Comparison of ENCODE assay signal across 41 cellular contexts in genomic region chr10:17450024-17450423, GRCh38. TPM values are rescaled to one million over a fixed set of nuclear protein-coding genes. Genes with fewer than 3 reads are reported as not detected.
"Had no signal": no experiment of that assay in that cellular context is flagged by ENCODE, and none has a peak within 500 bp of the region (broad histone marks: within the 10 kb centered on the region; RNA-seq: fewer than 3 reads in every experiment).

No MANE protein-coding gene starts in this region.

- H3K4me3 ChIP-seq: adrenal gland, body of pancreas, cardiac muscle cell had no signal

- H3K4me3 Mint-ChIP-seq: activated B cell treated with CpG ODN at 0.5 μM for 24 hours; activated CD4-positive, alpha-beta memory T cell treated with anti-CD3 and anti-CD28 coated beads for 36 hours; activated CD4-positive, alpha-beta T cell treated with anti-CD3 and anti-CD28 coated beads, Interleukin-2, amount 10 ng/mL, durations not matched to agents 24 days and 14 days; activated CD8-positive, alpha-beta T cell treated with anti-CD3 and anti-CD28 coated beads for 36 hours; activated naive CD4-positive, alpha-beta T cell treated with anti-CD3 and anti-CD28 coated beads for 36 hours; activated naive CD8-positive, alpha-beta T cell treated with anti-CD3 and anti-CD28 coated beads for 36 hours; activated T-cell treated with anti-CD3 and anti-CD28 coated beads, Interleukin-2, amount 50 U/mL, for 4 hours; activated T-cell treated with anti-CD3 and anti-CD28 coated beads, Interleukin-2, amount 50 U/mL, for 72 hours; activated T-helper 1 cell treated with anti-CD3 and anti-CD28 coated beads, Interleukin-12 subunit alpha, Interleukin-12 subunit beta, Interleukin-2, Interleukin-4 antibody, amounts not matched to agents 30 ng/mL and 10 ng/mL and 1 ng/mL, durations not matched to agents 14 hours and 24 hours and 36 hours; activated T-helper 17 cell treated with anti-CD3 and anti-CD28 coated beads, Interleukin-2, amount 50 U/mL, for 72 hours; central memory CD8-positive, alpha-beta T cell; T-helper 1 cell treated with Interleukin-12 subunit alpha and Interleukin-12 subunit beta and Interleukin-4 antibody, amounts not matched to agents 30 μg/mL and 1 μg/mL, for 36 hours; T-helper 2 cell treated with Interferon-gamma antibody and Interleukin-4, amounts not matched to agents 5 μg/mL and 100 μg/mL, for 36 hours had no signal

- H3K36me3 ChIP-seq: adrenal gland, brain microvascular endothelial cell, cardiac muscle cell had no signal

- FAIRE-seq: astrocyte, bronchial epithelial cell, TTC549 had no signal

- ATAC-seq: activated CD8-positive, alpha-beta T cell treated with anti-CD3 and anti-CD28 coated beads for 36 hours; activated naive CD4-positive, alpha-beta T cell treated with anti-CD3 and anti-CD28 coated beads, Interleukin-2, amount 50 U/mL, for 72 hours; activated T-cell treated with anti-CD3 and anti-CD28 coated beads, Interleukin-2, amount 50 U/mL, for 4 hours; activated T-cell treated with anti-CD3 and anti-CD28 coated beads, Interleukin-2, amount 50 U/mL, for 72 hours; activated T-helper 17 cell treated with anti-CD3 and anti-CD28 coated beads, Interleukin-2, amount 50 U/mL, for 72 hours; body of pancreas had no signal

- H3K27me3 ChIP-seq: brain microvascular endothelial cell had no signal

- H3K27ac Mint-ChIP-seq: activated B cell treated with CpG ODN at 0.5 μM for 24 hours; activated CD4-positive, alpha-beta memory T cell treated with anti-CD3 and anti-CD28 coated beads for 36 hours; activated CD4-positive, alpha-beta T cell treated with anti-CD3 and anti-CD28 coated beads, Interleukin-2, amount 10 ng/mL, durations not matched to agents 24 days and 14 days; activated CD8-positive, alpha-beta T cell treated with anti-CD3 and anti-CD28 coated beads for 36 hours; activated naive CD4-positive, alpha-beta T cell treated with anti-CD3 and anti-CD28 coated beads for 36 hours; activated naive CD4-positive, alpha-beta T cell treated with anti-CD3 and anti-CD28 coated beads, Interleukin-2, amount 50 U/mL, for 72 hours; activated naive CD8-positive, alpha-beta T cell treated with anti-CD3 and anti-CD28 coated beads for 36 hours; activated T-cell treated with anti-CD3 and anti-CD28 coated beads, Interleukin-2, amount 50 U/mL, for 72 hours; activated T-helper 1 cell treated with anti-CD3 and anti-CD28 coated beads, Interleukin-12 subunit alpha, Interleukin-12 subunit beta, Interleukin-2, Interleukin-4 antibody, amounts not matched to agents 30 ng/mL and 10 ng/mL and 1 ng/mL, durations not matched to agents 14 hours and 24 hours and 36 hours; activated T-helper 17 cell treated with anti-CD3 and anti-CD28 coated beads, Interleukin-2, amount 50 U/mL, for 72 hours; T-helper 1 cell treated with Interleukin-12 subunit alpha and Interleukin-12 subunit beta and Interleukin-4 antibody, amounts not matched to agents 30 μg/mL and 1 μg/mL, for 36 hours; T-helper 2 cell treated with Interferon-gamma antibody and Interleukin-4, amounts not matched to agents 5 μg/mL and 100 μg/mL, for 36 hours had no signal

- H3K4me1 Mint-ChIP-seq: activated T-helper 17 cell treated with anti-CD3 and anti-CD28 coated beads, Interleukin-2, amount 50 U/mL, for 72 hours had no signal

- H3K27me3 Mint-ChIP-seq: central memory CD8-positive, alpha-beta T cell had no signal

- H3K27ac ChIP-seq: adrenal gland, body of pancreas, brain microvascular endothelial cell, cardiac muscle cell, VCaP had no signal

- DNase-seq: activated B cell treated with CpG ODN at 0.5 μM for 24 hours; activated CD4-positive, alpha-beta memory T cell treated with anti-CD3 and anti-CD28 coated beads for 36 hours; activated CD4-positive, alpha-beta T cell treated with anti-CD3 and anti-CD28 coated beads for 4 hours; activated CD4-positive, alpha-beta T cell treated with anti-CD3 and anti-CD28 coated beads, Interleukin-2, amount 10 ng/mL, durations not matched to agents 24 days and 14 days; activated CD4-positive, alpha-beta T cell treated with anti-CD3 and anti-CD28 coated beads, Interleukin-2, amount 50 U/mL, for 1 hour; activated CD4-positive, alpha-beta T cell treated with anti-CD3 and anti-CD28 coated beads, Interleukin-2, amount 50 U/mL, for 4 hours; activated CD4-positive, CD25-positive, alpha-beta regulatory T cell treated with anti-CD3 and anti-CD28 coated beads, Interleukin-2, amount 50 U/mL, for 72 hours; activated CD8-positive, alpha-beta memory T cell treated with anti-CD3 and anti-CD28 coated beads, Interleukin-2, amount 50 U/mL, for 4 hours; activated CD8-positive, alpha-beta T cell treated with anti-CD3 and anti-CD28 coated beads for 36 hours; activated effector memory CD4-positive, alpha-beta T cell treated with anti-CD3 and anti-CD28 coated beads, Interleukin-2, amount 50 U/mL, for 16 hours; activated gamma-delta T cell treated with Interleukin-2 at 50 U/mL for 16 hours; activated naive CD4-positive, alpha-beta T cell; activated naive CD4-positive, alpha-beta T cell treated with anti-CD3 and anti-CD28 coated beads for 36 hours; activated naive CD4-positive, alpha-beta T cell treated with anti-CD3 and anti-CD28 coated beads, Interleukin-2, amount 50 U/mL, for 16 hours; activated naive CD8-positive, alpha-beta T cell treated with anti-CD3 and anti-CD28 coated beads for 36 hours; activated T-cell treated with anti-CD3 and anti-CD28 coated beads for 4 hours; activated T-cell treated with anti-CD3 and anti-CD28 coated beads, Interleukin-2, amount 50 U/mL, for 1 hour; activated T-cell treated with anti-CD3 and anti-CD28 coated beads, Interleukin-2, amount 50 U/mL, for 4 hours; activated T-cell treated with anti-CD3 and anti-CD28 coated beads, Interleukin-2, amount 50 U/mL, for 72 hours; adrenal gland; amniotic stem cell; aorta; body of pancreas; brain microvascular endothelial cell; caudate nucleus; cerebellar nuclear complex; T-helper 1 cell; T-helper 2 cell; T-helper 9 cell had no signal

RNA-seq across cellular contexts. Expression of gene ST8SIA6, which starts 4.4 kb away (rescaled TPM):
- total RNA-seq: activated CD4-positive, alpha-beta T cell treated with anti-CD3 and anti-CD28 coated beads, Interleukin-2, amount 10 ng/mL, durations not matched to agents 24 days and 14 days; activated CD8-positive, alpha-beta memory T cell treated with anti-CD3 and anti-CD28 coated beads for 36 hours; activated CD8-positive, alpha-beta T cell treated with anti-CD3 and anti-CD28 coated beads for 36 hours; activated naive CD4-positive, alpha-beta T cell treated with anti-CD3 and anti-CD28 coated beads for 36 hours; activated naive CD8-positive, alpha-beta T cell treated with anti-CD3 and anti-CD28 coated beads for 36 hours; activated T-helper 1 cell treated with anti-CD3 and anti-CD28 coated beads, Interleukin-12 subunit alpha, Interleukin-12 subunit beta, Interleukin-2, Interleukin-4 antibody, amounts not matched to agents 30 ng/mL and 10 ng/mL and 1 ng/mL, durations not matched to agents 14 hours and 24 hours and 36 hours; astrocyte; body of pancreas; cardiac muscle cell had no signal
